Comparison of ENCODE assay signal across 20 cellular contexts in the genomic region with DNA sequence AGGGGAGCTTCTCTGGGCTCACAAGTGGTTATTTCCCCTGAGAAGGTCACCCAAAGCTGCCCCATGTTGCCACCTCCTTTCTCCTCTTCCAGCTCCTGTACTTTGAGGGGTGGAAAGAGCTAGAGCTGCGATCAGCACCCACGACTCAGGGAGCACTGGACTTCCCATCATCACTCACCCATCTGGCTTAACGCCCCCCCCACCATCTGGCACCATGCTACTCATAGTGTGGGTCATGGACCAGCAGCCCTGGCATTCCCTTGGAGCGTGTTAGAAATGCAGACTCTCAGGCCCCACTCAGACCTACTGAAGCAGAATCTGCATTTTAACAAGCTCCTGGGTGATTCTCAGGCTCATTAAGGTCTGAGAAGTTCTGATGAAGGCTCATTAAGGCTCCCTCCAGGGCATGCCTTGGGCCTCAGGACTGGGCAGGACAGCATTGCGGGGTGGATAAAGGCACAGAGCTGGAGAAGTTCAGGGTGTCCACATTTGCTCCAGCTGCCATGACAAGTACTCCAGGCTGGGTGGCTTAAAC.
DNase-seq lines count a peak whose midpoint lies in the region; ATAC-seq, FAIRE-seq and TF ChIP-seq lines count a peak whose summit lies in the region.
"Had no signal": no experiment of that assay in that cellular context is flagged by ENCODE, and none has a peak within 500 bp of the region (broad histone marks: within the 10 kb centered on the region; RNA-seq: fewer than 3 reads in every experiment).

No MANE protein-coding gene starts in this region.

- H3K36me3 ChIP-seq in left ventricle myocardium inferior (no peaks in the 10 kb centered on the region), MG63 (no peaks in the 10 kb centered on the region)
- H3K36me3 ChIP-seq: BE2C; BLaER1 treated with 17β-estradiol and CSF1 and Interleukin-3, amounts not matched to agents 10 nM and 100 nM had no signal

- H3K4me3 ChIP-seq in left ventricle myocardium inferior (no peak overlapping the region), MG63 (no peak overlapping the region)
- H3K4me3 ChIP-seq: BLaER1 treated with 17β-estradiol and CSF1 and Interleukin-3, amounts not matched to agents 10 nM and 100 nM; GM12878; GM23248 had no signal

- intact Hi-C loops in left ventricle myocardium inferior (cut with micrococcal nuclease) (no loop called here), Right ventricle myocardium inferior (cut with DNase I) (no loop called here)

- H3K9me3 Mint-ChIP-seq in mesothelial cell of epicardium, result no peaks in the 10 kb centered on the region
- H3K9me3 Mint-ChIP-seq: CD4-positive, alpha-beta T cell had no signal

- no peaks in the 10 kb centered on the region for H3K27me3 ChIP-seq in left ventricle myocardium inferior (ENCODE audit: low read depth)
- no peaks in the 10 kb centered on the region; the same call in 1 of the 2 replicates for H3K27me3 ChIP-seq in MG63
- H3K27me3 ChIP-seq: BLaER1 treated with 17β-estradiol and CSF1 and Interleukin-3, amounts not matched to agents 10 nM and 100 nM had no signal

- no peaks in the 10 kb centered on the region for H3K36me3 Mint-ChIP-seq in mesothelial cell of epicardium
- H3K36me3 Mint-ChIP-seq: CD14-positive monocyte; CD8-positive, alpha-beta memory T cell had no signal

- DNase-seq in left ventricle myocardium inferior, result no peak
- DNase-seq in Right ventricle myocardium inferior (ENCODE audit: missing footprints), result no peak
- DNase-seq in MG63, result peak; percentile 52
- DNase-seq in left lobe of liver (ENCODE audit: low spot score), result peak; percentile 26
- no peak for DNase-seq in mesothelial cell of epicardium (ENCODE audit: low spot score in 2 of 2, unreplicated experiment in 2 of 2)
- no peak for DNase-seq in urothelium cell line (ENCODE audit: low spot score)
- DNase-seq: BE2C; CD4-positive, alpha-beta T cell; CD8-positive, alpha-beta memory T cell; DMS 273 treated with DMSO at 0.1 percent for 48 hours; DMS79; GDM1; H7 had no signal

- peaks cover 5% of the 10 kb centered on the region for H3K4me1 Mint-ChIP-seq in mesothelial cell of epicardium
- H3K4me1 Mint-ChIP-seq: CD8-positive, alpha-beta memory T cell had no signal

- H3K9me3 ChIP-seq in left ventricle myocardium inferior (replicated peaks) (no peaks in the 10 kb centered on the region), MG63 (no peaks in the 10 kb centered on the region)
- H3K9me3 ChIP-seq: BE2C had no signal

- FAIRE-seq in urothelium cell line (lab: Jason Lieb, UNC), result no peak
- FAIRE-seq: D721Med, GM12878, GM19239, H1 had no signal

- H3K27me3 Mint-ChIP-seq in mesothelial cell of epicardium (ENCODE audit: low read depth), result peaks cover 33% of the 10 kb centered on the region

- peaks cover 30% of the 10 kb centered on the region for H3K4me1 ChIP-seq in left ventricle myocardium inferior
- H3K4me1 ChIP-seq: BE2C had no signal

- peak overlapping the region; percentile 60 for H3K27ac ChIP-seq in left ventricle myocardium inferior (replicated peaks)
- H3K27ac ChIP-seq: GM23248 had no signal

- ATAC-seq in Right ventricle myocardium inferior (no peak), left lobe of liver (no peak)
- ATAC-seq: GM12878 had no signal

- H3K4me3 Mint-ChIP-seq in mesothelial cell of epicardium, result no peak overlapping the region
- H3K4me3 Mint-ChIP-seq: CD14-positive monocyte; CD4-positive, alpha-beta T cell; CD8-positive, alpha-beta memory T cell had no signal

- TF ChIP-seq CTCF in left ventricle myocardium inferior (IDR thresholded peaks at IDR 0.05; ENCODE audit: borderline replicate concordance) (no peak), mesothelial cell of epicardium (IDR thresholded peaks at IDR 0.05; ENCODE audit: unreplicated experiment) (no peak)

- no peak overlapping the region for H3K27ac Mint-ChIP-seq in mesothelial cell of epicardium
- H3K27ac Mint-ChIP-seq: CD4-positive, alpha-beta T cell; CD8-positive, alpha-beta memory T cell had no signal

Comparison
In these comparisons a context has a peak if more than half of its experiments do, and no peak if none do; other contexts are left out.
1. DNase-seq: peak in MG63 (single experiment) and left lobe of liver (single experiment); none in left ventricle myocardium inferior (single experiment), Right ventricle myocardium inferior (single experiment), mesothelial cell of epicardium (0 of 2) and urothelium cell line (single experiment).